ENCODE assay signal across 9 cellular contexts in the genomic region with DNA sequence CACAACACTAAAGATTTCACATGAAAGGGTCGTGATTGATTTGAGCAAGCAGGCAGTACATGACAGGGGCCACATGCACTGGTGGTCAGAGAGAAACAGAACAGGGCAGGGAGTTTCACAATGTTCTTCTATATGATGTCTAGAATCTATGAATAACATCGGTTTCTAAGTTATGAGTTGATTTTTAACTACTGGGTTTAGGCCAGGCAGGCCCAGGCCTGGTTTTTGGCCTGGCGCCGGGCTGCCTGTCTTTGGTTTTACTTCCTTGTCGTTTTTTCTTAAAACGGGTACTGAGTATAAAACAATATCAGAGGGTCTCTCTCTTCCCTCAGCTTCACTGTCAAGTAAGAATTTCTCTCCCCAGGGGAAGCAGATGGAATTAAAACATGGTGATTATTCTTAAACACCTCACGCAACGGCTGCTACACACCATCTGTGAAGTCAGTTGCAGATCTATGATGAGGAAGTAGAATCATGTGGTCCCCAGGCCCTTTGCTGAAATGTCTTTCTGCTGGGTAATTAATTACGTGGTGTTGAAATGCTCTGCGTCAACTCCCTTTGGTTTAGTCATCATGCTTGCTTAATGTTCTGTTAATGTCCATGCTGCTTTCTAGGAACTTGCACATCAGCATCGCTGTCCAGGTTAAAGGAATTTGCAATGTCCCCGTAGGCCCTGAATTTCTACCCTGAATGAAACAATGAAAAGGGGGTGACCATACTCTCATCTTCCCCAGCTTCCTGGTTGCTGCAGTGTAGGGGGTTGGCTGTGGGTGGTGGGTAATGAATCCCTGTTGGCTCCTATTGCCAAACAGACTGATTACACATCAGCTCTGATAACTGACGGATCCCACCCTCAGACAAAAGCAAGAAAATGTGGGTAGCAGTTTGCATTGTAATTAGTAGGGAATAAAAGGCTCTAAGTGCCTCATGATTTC.
DNase-seq lines count a peak whose midpoint lies in the region; ATAC-seq, FAIRE-seq and TF ChIP-seq lines count a peak whose summit lies in the region.
"Had no signal": no experiment of that assay in that cellular context is flagged by ENCODE, and none has a peak within 500 bp of the region (broad histone marks: within the 10 kb centered on the region; RNA-seq: fewer than 3 reads in every experiment).

No MANE protein-coding gene starts in this region.

- H3K4me3 ChIP-seq in AG09309 (ENCODE audit: control insufficient read depth, low read depth, low read length), result no peak overlapping the region
- no peak overlapping the region for H3K4me3 ChIP-seq in NB4 (ENCODE audit: low read depth, low read length)
- H3K4me3 ChIP-seq in breast epithelium, result no peak overlapping the region
- H3K4me3 ChIP-seq in mucosa of descending colon, result no peak overlapping the region

- TF ChIP-seq POLR2A in NB4 (IDR thresholded peaks at IDR 0.05; ENCODE audit: extremely low read depth, insufficient read length) (peak; percentile 45), breast epithelium (IDR thresholded peaks at IDR 0.05) (no peak)

- TF ChIP-seq CTCF in AG09309 (IDR thresholded peaks at IDR 0.05; ENCODE audit: control insufficient read depth, insufficient read depth, low read depth, low read length, missing control alignments) (no peak), NB4 (IDR thresholded peaks at IDR 0.05; ENCODE audit: low read depth, low read length) (no peak), breast epithelium (IDR thresholded peaks at IDR 0.05) (no peak), mucosa of descending colon (IDR thresholded peaks at IDR 0.05) (no peak)

- ATAC-seq in GM21423 (IDR thresholded peaks at IDR 0.05; ENCODE audit: unreplicated experiment) (peak; percentile 79), mucosa of descending colon (peak; percentile 92)

- no peaks in the 10 kb centered on the region for H3K9me3 ChIP-seq in breast epithelium
- no peaks in the 10 kb centered on the region for H3K9me3 ChIP-seq in mucosa of descending colon

- H3K27ac ChIP-seq in breast epithelium, result peak overlapping the region; percentile 45 to 75

- FAIRE-seq in urothelium cell line (lab: Jason Lieb, UNC), result no peak

- intact Hi-C loops in breast epithelium (cut with DNase I; ENCODE audit: low total_unique reads), result no loop called here
- intact Hi-C loops in mucosa of descending colon (cut with DNase I, micrococcal nuclease), result no loop called here

- no peaks in the 10 kb centered on the region for H3K4me1 ChIP-seq in breast epithelium
- peaks cover 8% of the 10 kb centered on the region for H3K4me1 ChIP-seq in mucosa of descending colon (ENCODE audit: low read depth)

- DNase-seq in AG09309 (ENCODE audit: low read depth), result peak; percentile 87
- DNase-seq in NB4 (ENCODE audit: low read depth), result peak; percentile 99
- DNase-seq in breast epithelium (ENCODE audit: low spot score in 2 of 2), result peak in 1 of 2 donors; percentile 67
- DNase-seq in mucosa of descending colon, result peak; percentile 66 to 74 (median 67)
- DNase-seq in NCI-H2196 treated with DMSO at 0.1 percent for 48 hours (lab: John Stamatoyannopoulos, UW; ENCODE audit: unreplicated experiment), result no peak
- no peak for DNase-seq in urothelium cell line (ENCODE audit: low spot score)
- DNase-seq in activated CD4-positive, alpha-beta T cell treated with anti-CD3 and anti-CD28 coated beads for 48 hours, result no peak
- DNase-seq: activated naive CD8-positive, alpha-beta T cell treated with anti-CD3 and anti-CD28 coated beads, Interleukin-2, amount 10 ng/mL, durations not matched to agents 7 days and 5 days had no signal

- H3K36me3 ChIP-seq in breast epithelium, result no peaks in the 10 kb centered on the region
- no peaks in the 10 kb centered on the region for H3K36me3 ChIP-seq in mucosa of descending colon (ENCODE audit: low read depth)

- no peaks in the 10 kb centered on the region for H3K27me3 ChIP-seq in breast epithelium

Comparison
In these comparisons a context has a peak if more than half of its experiments do, and no peak if none do; other contexts are left out.
1. DNase-seq: peak in AG09309 (single experiment), NB4 (single experiment) and mucosa of descending colon (3 of 3); none in NCI-H2196 treated with DMSO at 0.1 percent for 48 hours (single experiment), urothelium cell line (single experiment) and activated CD4-positive, alpha-beta T cell treated with anti-CD3 and anti-CD28 coated beads for 48 hours (single experiment).